In genomic region chr1:21439345-21439720, GRCh38 we compare ENCODE assay signal across 8 cellular contexts. TPM values are rescaled to one million over a fixed set of nuclear protein-coding genes. Genes with fewer than 3 reads are reported as not detected.
DNase-seq lines count a peak whose midpoint lies in the region; ATAC-seq and TF ChIP-seq lines count a peak whose summit lies in the region.

No MANE protein-coding gene starts in this region.

- peak overlapping the region; percentile 74 for H3K27ac Mint-ChIP-seq in activated naive CD4-positive, alpha-beta T cell treated with anti-CD3 and anti-CD28 coated beads for 36 hours

- DNase-seq in activated naive CD4-positive, alpha-beta T cell treated with anti-CD3 and anti-CD28 coated beads for 36 hours: no peak
- no peak for DNase-seq in activated naive CD4-positive, alpha-beta T cell treated with Interleukin-2 at 50 U/mL for 16 hours
- DNase-seq in astrocyte of the spinal cord (ENCODE audit: low read depth, low spot score): no peak
- DNase-seq in lung (ENCODE audit: low spot score): no peak
- DNase-seq in tibial nerve (ENCODE audit: low spot score in 2 of 2): no peak
- DNase-seq in NCI-H1417 treated with DMSO at 0.1 percent for 48 hours (lab: John Stamatoyannopoulos, UW): no peak
- DNase-seq in nucleus accumbens (lab: John Stamatoyannopoulos, UW): no peak

- in situ Hi-C loops in astrocyte of the spinal cord (cut with HindIII; ENCODE audit: low sequenced_read_pairs): no loop called here

- no peaks in the 10 kb centered on the region for H3K36me3 Mint-ChIP-seq in activated naive CD4-positive, alpha-beta T cell treated with anti-CD3 and anti-CD28 coated beads for 36 hours (ENCODE audit: low read depth)

- no peaks in the 10 kb centered on the region for H3K9me3 Mint-ChIP-seq in activated naive CD4-positive, alpha-beta T cell treated with anti-CD3 and anti-CD28 coated beads for 36 hours

- no peak for TF ChIP-seq CTCF in astrocyte of the spinal cord (IDR thresholded peaks at IDR 0.05; ENCODE audit: low read depth, low read length)
- TF ChIP-seq CTCF in lung (IDR thresholded peaks at IDR 0.05; ENCODE audit: control extremely low read depth, extremely low read depth): no peak
- TF ChIP-seq CTCF in tibial nerve (IDR thresholded peaks at IDR 0.05): no peak

- peak overlapping the region; percentile 48 for H3K4me3 ChIP-seq in astrocyte of the spinal cord (ENCODE audit: low read depth, low read length)
- H3K4me3 ChIP-seq in lung: peak overlapping the region; percentile 95
- peak overlapping the region; percentile 58 to 67 (median 61) for H3K4me3 ChIP-seq in tibial nerve

- intact Hi-C loops in activated naive CD4-positive, alpha-beta T cell treated with anti-CD3 and anti-CD28 coated beads for 36 hours (cut with micrococcal nuclease): no loop called here

- H3K4me1 ChIP-seq in lung (ENCODE audit: control insufficient read depth in 2 of 2, insufficient read depth in 2 of 2, low read length in 2 of 2) (peaks cover 0 to 2% of the 10 kb centered on the region in 2 donors), tibial nerve (peaks cover 0 to 29% (median 3%) of the 10 kb centered on the region in 4 donors)

- H3K27ac ChIP-seq in lung (ENCODE audit: low read depth in 1 of 2, low read length in 1 of 2): no peak overlapping the region
- peak overlapping the region in 1 of 4 donors; percentile 61 for H3K27ac ChIP-seq in tibial nerve

- ATAC-seq in lung (ENCODE audit: insufficient read depth, low FRiP score): no peak
- ATAC-seq in GM19397 (IDR thresholded peaks at IDR 0.05; ENCODE audit: unreplicated experiment): no peak

- 42 to 53% methylated on average over 7 of the region's 7 CpGs for WGBS in lung, 2 donors
- 31 to 33% methylated on average over 7 of the region's 7 CpGs for WGBS in tibial nerve, 2 donors

- H3K27me3 ChIP-seq in lung (ENCODE audit: control insufficient read depth, insufficient read depth): no peaks in the 10 kb centered on the region
- H3K27me3 ChIP-seq in tibial nerve: peaks cover 0 to 21% of the 10 kb centered on the region in 2 donors

- TF ChIP-seq EP300 in tibial nerve (IDR thresholded peaks at IDR 0.05): no peak

- peak overlapping the region; percentile 92 for H3K4me3 Mint-ChIP-seq in activated naive CD4-positive, alpha-beta T cell treated with anti-CD3 and anti-CD28 coated beads for 36 hours

- CTCF ChIA-PET in activated naive CD4-positive, alpha-beta T cell treated with anti-CD3 and anti-CD28 coated beads for 36 hours (lab: Charles Lee): interaction anchor here (0.6 kb wide), 1 partner anchor 394 kb away, joined by 3 read pairs; no protein-coding TSS in a partner anchor

- H3K36me3 ChIP-seq in lung (ENCODE audit: control insufficient read depth in 2 of 2, insufficient read depth in 2 of 2, low read length in 2 of 2): no peaks in the 10 kb centered on the region
- H3K36me3 ChIP-seq in tibial nerve: no peaks in the 10 kb centered on the region

- no peak for TF ChIP-seq POLR2A in tibial nerve (IDR thresholded peaks at IDR 0.05)

- H3K4me1 Mint-ChIP-seq in activated naive CD4-positive, alpha-beta T cell treated with anti-CD3 and anti-CD28 coated beads for 36 hours (ENCODE audit: low read depth): peaks cover 14% of the 10 kb centered on the region

- peaks cover 3% of the 10 kb centered on the region for H3K27me3 Mint-ChIP-seq in activated naive CD4-positive, alpha-beta T cell treated with anti-CD3 and anti-CD28 coated beads for 36 hours (ENCODE audit: low read depth)

- H3K9me3 ChIP-seq in lung (ENCODE audit: control insufficient read depth in 2 of 2, insufficient read depth in 1 of 2, low read length in 1 of 2): peaks cover 0 to under 1% of the 10 kb centered on the region in 2 donors
- no peaks in the 10 kb centered on the region for H3K9me3 ChIP-seq in tibial nerve

RNA-seq across cellular contexts. Expression of gene NBPF3, which starts 0.6 kb away (rescaled TPM):
- 1 to 10 TPM; 3.3 to 3.6 TPM for total RNA-seq in activated naive CD4-positive, alpha-beta T cell treated with anti-CD3 and anti-CD28 coated beads for 36 hours
- total RNA-seq in lung (10 to 100 TPM in 1 of 2 donors, 1 to 10 TPM in 1; 9.7 to 17.6 TPM), tibial nerve (10 to 100 TPM; 12.2 to 26.4 (median 15.3) TPM)
- polyA plus RNA-seq in lung: 1 to 10 TPM; 1.3 to 1.6 TPM
